1 cellular context compared by ENCODE assay signal in genomic region chr6:17972074-17972966, GRCh38.
TF ChIP-seq lines count a peak whose summit lies in the region.

No MANE protein-coding gene starts in this region.

TF ChIP-seq in GM23338, 12 proteins besides CTCF, POLR2A, EP300 and RAD21 (continued from another document):
- TF ChIP-seq ZNF462 (CRISPR knock-in tag; IDR thresholded peaks at IDR 0.05), result no peak
